1 cellular context compared by ENCODE assay signal in the genomic region with DNA sequence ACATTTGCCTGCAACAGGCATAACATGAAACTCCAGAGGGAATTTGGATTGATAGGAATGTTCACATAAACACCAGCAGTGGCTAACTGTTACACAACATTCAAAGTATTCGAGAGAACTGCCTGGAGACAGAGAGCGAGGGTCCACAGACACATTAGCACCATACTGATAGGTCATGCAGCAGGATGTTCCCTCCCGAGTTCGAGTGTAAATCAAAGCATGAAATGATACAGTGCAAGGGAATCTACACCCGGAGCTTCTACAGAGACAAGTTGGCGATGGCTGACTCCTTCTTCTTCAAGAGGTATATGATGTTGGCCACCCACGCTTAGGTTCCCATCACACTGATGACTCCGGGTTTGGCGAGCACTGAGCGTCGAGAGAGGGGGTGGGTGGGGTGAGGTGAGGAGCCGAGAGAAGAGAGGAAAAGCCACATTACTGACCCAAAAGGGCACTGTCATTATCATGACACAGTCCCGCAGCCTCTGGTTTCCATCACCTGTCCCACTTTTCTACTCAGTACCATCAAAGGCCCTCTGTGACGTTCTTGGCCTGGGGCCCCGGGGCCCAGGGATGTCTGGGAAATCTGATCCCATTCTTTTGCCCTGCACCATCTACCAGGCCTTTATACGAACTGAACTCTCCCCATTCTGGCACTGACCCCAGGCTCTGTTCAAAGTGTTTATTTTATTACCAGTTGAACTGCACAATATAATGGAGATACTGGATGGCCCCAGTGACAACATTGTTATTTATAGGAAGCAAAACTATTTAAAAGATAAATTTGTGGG.
TF ChIP-seq lines count a peak whose summit lies in the region.

No MANE protein-coding gene starts in this region.

TF ChIP-seq in IMR-90, 13 proteins besides CTCF, POLR2A, EP300 and RAD21 (continued from another document):
- TF ChIP-seq RCOR1 (IDR thresholded peaks at IDR 0.05; ENCODE audit: insufficient replicate concordance, low read length) (no peak), MXI1 (IDR thresholded peaks at IDR 0.05; ENCODE audit: borderline replicate concordance, low read depth, low read length) (no peak), SMC3 (IDR thresholded peaks at IDR 0.05; ENCODE audit: low read depth, low read length) (no peak; the same call in 1 of the 2 replicates), MAFK (IDR thresholded peaks at IDR 0.05; ENCODE audit: low read depth, low read length) (no peak), CHD1 (IDR thresholded peaks at IDR 0.05; ENCODE audit: low read depth, low read length) (no peak; the same call in 1 of the 2 replicates)
TF ChIP-seq in IMR-90: peak in this region for 2.
